ENCODE assay signal across 1 cellular context in genomic region chr1:11838349-11839272, GRCh38.
TF ChIP-seq lines count a peak whose summit lies in the region.

No MANE protein-coding gene starts in this region.

TF ChIP-seq in HepG2, 621 proteins besides CTCF, POLR2A, EP300 and RAD21 (continued from another document and continues in another):
- TF ChIP-seq KDM6A (CRISPR knock-in tag; IDR thresholded peaks at IDR 0.05; ENCODE audit: low read depth), result no peak
- TF ChIP-seq ARID4A (CRISPR knock-in tag; IDR thresholded peaks at IDR 0.05; ENCODE audit: borderline replicate concordance), result peak; percentile 19; the same call in 1 of the 2 replicates
- no peak for TF ChIP-seq NCOA2 (CRISPR knock-in tag; IDR thresholded peaks at IDR 0.05)
- no peak for TF ChIP-seq ZFP36L2 (CRISPR knock-in tag; IDR thresholded peaks at IDR 0.05)
- no peak for TF ChIP-seq KLF16 (CRISPR knock-in tag; IDR thresholded peaks at IDR 0.05)
- TF ChIP-seq FOSL2 (CRISPR knock-in tag; IDR thresholded peaks at IDR 0.05), result peak; percentile 24; the same call in 1 of the 2 replicates
- no peak for TF ChIP-seq HNRNPLL (IDR thresholded peaks at IDR 0.05; ENCODE audit: low read depth, low read length, poor library complexity, severe bottlenecking)
- no peak for TF ChIP-seq ZEB1 (IDR thresholded peaks at IDR 0.05; ENCODE audit: insufficient replicate concordance, low read depth)
- TF ChIP-seq ARNT (IDR thresholded peaks at IDR 0.05), result no peak
- TF ChIP-seq ZNF101 (CRISPR knock-in tag; IDR thresholded peaks at IDR 0.05; ENCODE audit: borderline replicate concordance, low read depth), result no peak
- no peak for TF ChIP-seq ZNF17 (CRISPR knock-in tag; IDR thresholded peaks at IDR 0.05)
- TF ChIP-seq ZNF615 (CRISPR knock-in tag; IDR thresholded peaks at IDR 0.05; ENCODE audit: borderline replicate concordance), result no peak
- 0 out of 2 replicates have a peak, but pooled peaks have one; percentile 44 for TF ChIP-seq ZNF761 (CRISPR knock-in tag; conservative IDR thresholded peaks at IDR 0.05)
- no peak for TF ChIP-seq ZNF850 (CRISPR knock-in tag; conservative IDR thresholded peaks at IDR 0.05)
- no peak for TF ChIP-seq ETV5 (CRISPR knock-in tag; IDR thresholded peaks at IDR 0.05; ENCODE audit: borderline replicate concordance)
- TF ChIP-seq WIZ (CRISPR knock-in tag; IDR thresholded peaks at IDR 0.05), result peak; percentile 44; the same call in 1 of the 2 replicates
- TF ChIP-seq, protein P1, sequence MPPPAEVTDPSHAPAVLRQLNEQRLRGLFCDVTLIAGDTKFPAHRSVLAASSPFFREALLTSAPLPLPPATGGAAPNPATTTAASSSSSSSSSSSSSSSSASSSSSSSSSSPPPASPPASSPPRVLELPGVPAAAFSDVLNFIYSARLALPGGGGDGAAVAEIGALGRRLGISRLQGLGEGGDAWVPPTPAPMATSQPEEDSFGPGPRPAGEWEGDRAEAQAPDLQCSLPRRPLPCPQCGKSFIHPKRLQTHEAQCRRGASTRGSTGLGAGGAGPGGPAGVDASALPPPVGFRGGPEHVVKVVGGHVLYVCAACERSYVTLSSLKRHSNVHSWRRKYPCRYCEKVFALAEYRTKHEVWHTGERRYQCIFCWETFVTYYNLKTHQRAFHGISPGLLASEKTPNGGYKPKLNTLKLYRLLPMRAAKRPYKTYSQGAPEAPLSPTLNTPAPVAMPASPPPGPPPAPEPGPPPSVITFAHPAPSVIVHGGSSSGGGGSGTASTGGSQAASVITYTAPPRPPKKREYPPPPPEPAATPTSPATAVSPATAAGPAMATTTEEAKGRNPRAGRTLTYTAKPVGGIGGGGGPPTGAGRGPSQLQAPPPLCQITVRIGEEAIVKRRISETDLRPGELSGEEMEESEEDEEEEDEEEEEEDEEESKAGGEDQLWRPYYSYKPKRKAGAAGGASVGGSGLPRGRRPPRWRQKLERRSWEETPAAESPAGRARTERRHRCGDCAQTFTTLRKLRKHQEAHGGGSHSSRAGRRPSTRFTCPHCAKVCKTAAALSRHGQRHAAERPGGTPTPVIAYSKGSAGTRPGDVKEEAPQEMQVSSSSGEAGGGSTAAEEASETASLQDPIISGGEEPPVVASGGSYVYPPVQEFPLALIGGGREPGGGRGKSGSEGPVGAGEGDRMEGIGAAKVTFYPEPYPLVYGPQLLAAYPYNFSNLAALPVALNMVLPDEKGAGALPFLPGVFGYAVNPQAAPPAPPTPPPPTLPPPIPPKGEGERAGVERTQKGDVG (CRISPR knock-in tag; IDR thresholded peaks at IDR 0.05; ENCODE audit: borderline replicate concordance), result peak; percentile 20; the same call in 1 of the 2 replicates
- TF ChIP-seq RELA (CRISPR knock-in tag; IDR thresholded peaks at IDR 0.05), result no peak
- no peak for TF ChIP-seq PCBP1 (IDR thresholded peaks at IDR 0.05; ENCODE audit: borderline replicate concordance, low read depth, low read length)
- TF ChIP-seq, protein P2, sequence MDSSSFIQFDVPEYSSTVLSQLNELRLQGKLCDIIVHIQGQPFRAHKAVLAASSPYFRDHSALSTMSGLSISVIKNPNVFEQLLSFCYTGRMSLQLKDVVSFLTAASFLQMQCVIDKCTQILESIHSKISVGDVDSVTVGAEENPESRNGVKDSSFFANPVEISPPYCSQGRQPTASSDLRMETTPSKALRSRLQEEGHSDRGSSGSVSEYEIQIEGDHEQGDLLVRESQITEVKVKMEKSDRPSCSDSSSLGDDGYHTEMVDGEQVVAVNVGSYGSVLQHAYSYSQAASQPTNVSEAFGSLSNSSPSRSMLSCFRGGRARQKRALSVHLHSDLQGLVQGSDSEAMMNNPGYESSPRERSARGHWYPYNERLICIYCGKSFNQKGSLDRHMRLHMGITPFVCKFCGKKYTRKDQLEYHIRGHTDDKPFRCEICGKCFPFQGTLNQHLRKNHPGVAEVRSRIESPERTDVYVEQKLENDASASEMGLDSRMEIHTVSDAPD (CRISPR knock-in tag; IDR thresholded peaks at IDR 0.05), result no peak
- no peak for TF ChIP-seq HNRNPUL1 (IDR thresholded peaks at IDR 0.05; ENCODE audit: low read depth, low read length)
- no peak for TF ChIP-seq ZNF235 (CRISPR knock-in tag; IDR thresholded peaks at IDR 0.05; ENCODE audit: borderline replicate concordance)
- no peak for TF ChIP-seq ZNF12 (CRISPR knock-in tag; IDR thresholded peaks at IDR 0.05)
- no peak for TF ChIP-seq MTA3 (CRISPR knock-in tag; IDR thresholded peaks at IDR 0.05)
- TF ChIP-seq ZFP36L1 (CRISPR knock-in tag; IDR thresholded peaks at IDR 0.05), result no peak
- no peak for TF ChIP-seq ZNF598 (CRISPR knock-in tag; IDR thresholded peaks at IDR 0.05; ENCODE audit: borderline replicate concordance)
- TF ChIP-seq, protein P3, sequence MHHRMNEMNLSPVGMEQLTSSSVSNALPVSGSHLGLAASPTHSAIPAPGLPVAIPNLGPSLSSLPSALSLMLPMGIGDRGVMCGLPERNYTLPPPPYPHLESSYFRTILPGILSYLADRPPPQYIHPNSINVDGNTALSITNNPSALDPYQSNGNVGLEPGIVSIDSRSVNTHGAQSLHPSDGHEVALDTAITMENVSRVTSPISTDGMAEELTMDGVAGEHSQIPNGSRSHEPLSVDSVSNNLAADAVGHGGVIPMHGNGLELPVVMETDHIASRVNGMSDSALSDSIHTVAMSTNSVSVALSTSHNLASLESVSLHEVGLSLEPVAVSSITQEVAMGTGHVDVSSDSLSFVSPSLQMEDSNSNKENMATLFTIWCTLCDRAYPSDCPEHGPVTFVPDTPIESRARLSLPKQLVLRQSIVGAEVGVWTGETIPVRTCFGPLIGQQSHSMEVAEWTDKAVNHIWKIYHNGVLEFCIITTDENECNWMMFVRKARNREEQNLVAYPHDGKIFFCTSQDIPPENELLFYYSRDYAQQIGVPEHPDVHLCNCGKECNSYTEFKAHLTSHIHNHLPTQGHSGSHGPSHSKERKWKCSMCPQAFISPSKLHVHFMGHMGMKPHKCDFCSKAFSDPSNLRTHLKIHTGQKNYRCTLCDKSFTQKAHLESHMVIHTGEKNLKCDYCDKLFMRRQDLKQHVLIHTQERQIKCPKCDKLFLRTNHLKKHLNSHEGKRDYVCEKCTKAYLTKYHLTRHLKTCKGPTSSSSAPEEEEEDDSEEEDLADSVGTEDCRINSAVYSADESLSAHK (CRISPR knock-in tag; IDR thresholded peaks at IDR 0.05; ENCODE audit: borderline replicate concordance), result no peak
- no peak for TF ChIP-seq FOSL1 (CRISPR knock-in tag; IDR thresholded peaks at IDR 0.05; ENCODE audit: borderline replicate concordance)
- TF ChIP-seq ZNF143 (CRISPR knock-in tag; IDR thresholded peaks at IDR 0.05), result no peak
- no peak for TF ChIP-seq CC2D1A (CRISPR knock-in tag; IDR thresholded peaks at IDR 0.05)
- TF ChIP-seq ZNF800 (CRISPR knock-in tag; IDR thresholded peaks at IDR 0.05), result no peak
- no peak for TF ChIP-seq PHF5A (CRISPR knock-in tag; IDR thresholded peaks at IDR 0.05; ENCODE audit: low read depth, unreplicated experiment)
- no peak for TF ChIP-seq ZNF7 (CRISPR knock-in tag; IDR thresholded peaks at IDR 0.05)
- peak; percentile 40; the same call in 1 of the 2 replicates for TF ChIP-seq ZBTB7A (CRISPR knock-in tag; IDR thresholded peaks at IDR 0.05)
- TF ChIP-seq MLX (CRISPR knock-in tag; IDR thresholded peaks at IDR 0.05), result no peak
- no peak for TF ChIP-seq ZFP1 (CRISPR knock-in tag; IDR thresholded peaks at IDR 0.05)
- TF ChIP-seq ZNF652 (CRISPR knock-in tag; IDR thresholded peaks at IDR 0.05; ENCODE audit: borderline replicate concordance, low read depth), result no peak
- no peak for TF ChIP-seq MBD4 (IDR thresholded peaks at IDR 0.05; ENCODE audit: borderline replicate concordance, low read length)
- TF ChIP-seq ARNTL (CRISPR knock-in tag; IDR thresholded peaks at IDR 0.05), result no peak
- no peak for TF ChIP-seq ZNF567 (CRISPR knock-in tag; IDR thresholded peaks at IDR 0.05; ENCODE audit: borderline replicate concordance)
- no peak for TF ChIP-seq ASH2L (IDR thresholded peaks at IDR 0.05; ENCODE audit: insufficient read length, low read depth, low read length)
- no peak for TF ChIP-seq NFATC3 (CRISPR knock-in tag; IDR thresholded peaks at IDR 0.05)
- no peak for TF ChIP-seq ETV6 (CRISPR knock-in tag; conservative IDR thresholded peaks at IDR 0.05)
- TF ChIP-seq NFIB (CRISPR knock-in tag; IDR thresholded peaks at IDR 0.05; ENCODE audit: borderline replicate concordance), result no peak
- TF ChIP-seq ZNF34 (CRISPR knock-in tag; IDR thresholded peaks at IDR 0.05; ENCODE audit: borderline replicate concordance), result no peak
- TF ChIP-seq ZNF609 (CRISPR knock-in tag; IDR thresholded peaks at IDR 0.05; ENCODE audit: borderline replicate concordance), result no peak
- TF ChIP-seq FOXA3 (CRISPR knock-in tag; IDR thresholded peaks at IDR 0.05), result peak; percentile 26; the same call in 1 of the 2 replicates
- TF ChIP-seq RFXANK (CRISPR knock-in tag; IDR thresholded peaks at IDR 0.05), result no peak
- no peak for TF ChIP-seq ZNF431 (CRISPR knock-in tag; IDR thresholded peaks at IDR 0.05; ENCODE audit: borderline replicate concordance, low read depth)
- TF ChIP-seq HNRNPK (IDR thresholded peaks at IDR 0.05; ENCODE audit: low read depth, low read length, poor library complexity, severe bottlenecking), result no peak
- no peak for TF ChIP-seq ZNF430 (CRISPR knock-in tag; IDR thresholded peaks at IDR 0.05)
- TF ChIP-seq GATAD2A (CRISPR knock-in tag; IDR thresholded peaks at IDR 0.05), result 0 out of 2 replicates have a peak, but pooled peaks have one; percentile 37
- TF ChIP-seq ZNF253 (CRISPR knock-in tag; IDR thresholded peaks at IDR 0.05; ENCODE audit: borderline replicate concordance), result no peak
